In genomic region chr1:174942547-174943255, GRCh38 we compare ENCODE assay signal across 1 cellular context.
TF ChIP-seq lines count a peak whose summit lies in the region.

No MANE protein-coding gene starts in this region.

TF ChIP-seq in HepG2, 621 proteins besides CTCF, POLR2A, EP300 and RAD21 (continued from another document and continues in another):
- TF ChIP-seq IRF9 (CRISPR knock-in tag; IDR thresholded peaks at IDR 0.05; ENCODE audit: borderline replicate concordance), result no peak
- no peak for TF ChIP-seq ZBTB40 (IDR thresholded peaks at IDR 0.05)
- TF ChIP-seq ZBTB40 (CRISPR knock-in tag; IDR thresholded peaks at IDR 0.05), result no peak
- no peak for TF ChIP-seq BCLAF1 (IDR thresholded peaks at IDR 0.05)
- TF ChIP-seq ZBTB25 (CRISPR knock-in tag; IDR thresholded peaks at IDR 0.05), result peak; percentile 69; the same call in 1 of the 2 replicates
- no peak for TF ChIP-seq THAP7 (CRISPR knock-in tag; IDR thresholded peaks at IDR 0.05)
- TF ChIP-seq FOXK1 (CRISPR knock-in tag; IDR thresholded peaks at IDR 0.05; ENCODE audit: borderline replicate concordance, low read depth), result peak; percentile 61; the same call in 1 of the 2 replicates
- no peak for TF ChIP-seq ZNF672 (CRISPR knock-in tag; IDR thresholded peaks at IDR 0.05)
- 0 out of 2 replicates have a peak, but pooled peaks have one; percentile 23 for TF ChIP-seq ETV6 (CRISPR knock-in tag; conservative IDR thresholded peaks at IDR 0.05)
- no peak for TF ChIP-seq RELA (CRISPR knock-in tag; IDR thresholded peaks at IDR 0.05)
- no peak for TF ChIP-seq CHCHD3 (CRISPR knock-in tag; IDR thresholded peaks at IDR 0.05)
- TF ChIP-seq ZNF644 (CRISPR knock-in tag; IDR thresholded peaks at IDR 0.05; ENCODE audit: low read depth), result peak; percentile 79; the same call in 1 of the 2 replicates
- TF ChIP-seq ZNF12 (CRISPR knock-in tag; IDR thresholded peaks at IDR 0.05), result peak; percentile 67; the same call in 1 of the 2 replicates
- no peak for TF ChIP-seq GLI4 (CRISPR knock-in tag; IDR thresholded peaks at IDR 0.05; ENCODE audit: borderline replicate concordance)
- peak; percentile 76 for TF ChIP-seq PPARG (CRISPR knock-in tag; conservative IDR thresholded peaks at IDR 0.05)
- no peak for TF ChIP-seq ZFP91 (CRISPR knock-in tag; IDR thresholded peaks at IDR 0.05; ENCODE audit: borderline replicate concordance)
- peak; percentile 62 for TF ChIP-seq GFI1 (CRISPR knock-in tag; IDR thresholded peaks at IDR 0.05; ENCODE audit: borderline replicate concordance)
- no peak for TF ChIP-seq NR3C1 (CRISPR knock-in tag; IDR thresholded peaks at IDR 0.05)
- TF ChIP-seq E2F1 (CRISPR knock-in tag; IDR thresholded peaks at IDR 0.05), result no peak
- TF ChIP-seq SIX1 (CRISPR knock-in tag; IDR thresholded peaks at IDR 0.05; ENCODE audit: borderline replicate concordance), result peak; percentile 26; the same call in 1 of the 2 replicates
- no peak for TF ChIP-seq SRSF4 (IDR thresholded peaks at IDR 0.05; ENCODE audit: low read depth, low read length, poor library complexity, severe bottlenecking)
- no peak for TF ChIP-seq ZNF496 (CRISPR knock-in tag; IDR thresholded peaks at IDR 0.05; ENCODE audit: insufficient replicate concordance)
- no peak for TF ChIP-seq MED13 (CRISPR knock-in tag; IDR thresholded peaks at IDR 0.05)
- no peak for TF ChIP-seq PRMT3 (CRISPR knock-in tag; IDR thresholded peaks at IDR 0.05; ENCODE audit: borderline replicate concordance, low read depth)
- TF ChIP-seq NR2C2 (CRISPR knock-in tag; IDR thresholded peaks at IDR 0.05; ENCODE audit: borderline replicate concordance), result peak; percentile 52; the same call in 1 of the 2 replicates
- TF ChIP-seq PAF1 (CRISPR knock-in tag; IDR thresholded peaks at IDR 0.05), result no peak
- no peak for TF ChIP-seq PCBP1 (IDR thresholded peaks at IDR 0.05; ENCODE audit: borderline replicate concordance, low read depth, low read length)
- no peak for TF ChIP-seq ZBTB21 (CRISPR knock-in tag; IDR thresholded peaks at IDR 0.05)
- TF ChIP-seq ADNP (CRISPR knock-in tag; IDR thresholded peaks at IDR 0.05), result no peak
- peak; percentile 36; the same call in 1 of the 2 replicates for TF ChIP-seq KMT2B (CRISPR knock-in tag; IDR thresholded peaks at IDR 0.05)
- no peak for TF ChIP-seq ZNF576 (CRISPR knock-in tag; IDR thresholded peaks at IDR 0.05)
- peak; percentile 39; the same call in 1 of the 2 replicates for TF ChIP-seq RXRA (CRISPR knock-in tag; IDR thresholded peaks at IDR 0.05)
- no peak for TF ChIP-seq KLF6 (CRISPR knock-in tag; IDR thresholded peaks at IDR 0.05)
- peak; percentile 50; the same call in 1 of the 2 replicates for TF ChIP-seq NFKBIZ (CRISPR knock-in tag; IDR thresholded peaks at IDR 0.05)
- no peak for TF ChIP-seq YY1 (IDR thresholded peaks at IDR 0.05; ENCODE audit: insufficient read depth, insufficient replicate concordance, low read depth, low read length)
- no peak for TF ChIP-seq ZNF747 (CRISPR knock-in tag; IDR thresholded peaks at IDR 0.05; ENCODE audit: borderline replicate concordance)
- no peak for TF ChIP-seq TSC22D2 (CRISPR knock-in tag; IDR thresholded peaks at IDR 0.05; ENCODE audit: borderline replicate concordance)
- no peak for TF ChIP-seq TP53 (CRISPR knock-in tag; conservative IDR thresholded peaks at IDR 0.05)
